Comparison of ENCODE assay signal across 10 cellular contexts in the genomic region with DNA sequence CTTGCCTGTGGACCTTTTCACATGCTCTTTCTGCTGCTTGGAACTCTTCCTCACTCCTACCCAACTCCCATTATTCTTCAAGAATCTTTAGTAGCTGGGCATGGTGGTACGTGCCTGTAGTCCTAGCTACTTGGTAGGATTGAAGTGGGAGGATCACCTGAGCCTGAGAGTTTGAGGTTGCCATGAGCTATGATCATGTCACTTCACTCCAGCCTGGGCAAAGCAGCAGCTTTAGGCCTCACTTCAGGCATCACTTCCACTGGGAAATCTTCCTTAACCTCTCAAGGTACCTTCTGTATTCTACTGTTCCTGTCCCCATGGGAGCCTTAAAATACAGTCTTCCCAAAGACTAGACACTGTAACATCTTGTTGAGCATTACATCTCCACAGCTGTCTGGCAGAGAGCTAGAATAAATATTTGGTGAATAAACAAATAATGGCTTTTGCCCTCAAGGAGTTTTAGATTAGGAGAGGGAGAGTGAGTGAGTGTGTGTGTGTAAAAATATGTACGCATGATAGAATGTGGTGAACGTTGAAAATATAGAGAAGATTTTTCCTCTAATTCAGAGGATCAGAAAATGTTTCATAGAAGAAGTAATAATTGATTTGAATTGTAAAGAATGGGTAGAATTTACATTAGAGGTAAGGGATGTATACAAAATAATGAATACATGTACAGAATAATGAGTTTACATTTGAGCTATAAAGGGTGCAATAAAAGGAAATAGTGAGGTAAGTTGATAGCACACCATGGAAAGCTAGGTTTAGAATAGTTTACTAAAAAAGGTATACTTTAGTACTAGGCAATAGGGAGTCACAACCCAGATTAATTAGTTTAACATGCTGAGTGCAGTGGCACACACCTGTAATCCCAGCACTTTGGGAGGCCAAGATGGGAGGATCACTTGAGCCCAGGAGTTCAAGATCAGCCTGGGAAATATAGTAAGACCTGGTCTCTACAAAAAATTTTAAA. TPM values are rescaled to one million over a fixed set of nuclear protein-coding genes. Genes with fewer than 3 reads are reported as not detected.
DNase-seq lines count a peak whose midpoint lies in the region; ATAC-seq and TF ChIP-seq lines count a peak whose summit lies in the region.
"Had no signal": no experiment of that assay in that cellular context is flagged by ENCODE, and none has a peak within 500 bp of the region (broad histone marks: within the 10 kb centered on the region; RNA-seq: fewer than 3 reads in every experiment).

No MANE protein-coding gene starts in this region.

- H3K4ac ChIP-seq in neuronal stem cell (ENCODE audit: low read length): no peak overlapping the region

- H4K91ac ChIP-seq in neuronal stem cell (ENCODE audit: low read depth, low read length, poor library complexity): no peak overlapping the region

- H3K18ac ChIP-seq in neuronal stem cell (ENCODE audit: low read length): no peak overlapping the region

- no peak overlapping the region for H2BK120ac ChIP-seq in neuronal stem cell (ENCODE audit: low read depth, low read length)

- CTCF ChIA-PET in HEK293 (lab: Yijun Ruan, JAX): interaction anchor here (0.5 to 6.2 kb wide), 11 partner anchors 14 to 1881 kb away, joined by 3 to 65 read pairs (median 3); a partner anchor contains a TSS

- ATAC-seq in HG02610 (IDR thresholded peaks at IDR 0.05; ENCODE audit: unreplicated experiment): no peak

- H3K27ac ChIP-seq in HEK293 (ENCODE audit: extremely low read depth, low read depth, low read length): peak overlapping the region; percentile 38
- peak overlapping the region; percentile 20 for H3K27ac ChIP-seq in neuronal stem cell (replicated peaks; ENCODE audit: low read length)

- H2BK12ac ChIP-seq in neuronal stem cell (ENCODE audit: low read length): no peak overlapping the region

- H2AFZ ChIP-seq in neuronal stem cell (ENCODE audit: low read length): no peak overlapping the region

- WGBS in neuronal stem cell (ENCODE audit: extremely low coverage in 2 of 2, insufficient read length in 2 of 2, insufficient replicate concordance in 1 of 2), 2 donors: 100% methylated on average over 2 of the region's 3 CpGs

- peaks cover 13% of the 10 kb centered on the region for H3K4me1 ChIP-seq in HEK293 (ENCODE audit: control insufficient read depth, insufficient read depth, low read length)
- H3K4me1 ChIP-seq in neuronal stem cell (ENCODE audit: control insufficient read depth in 2 of 2, insufficient read depth in 1 of 2, low read depth in 1 of 2, low read length in 2 of 2): no peaks in the 10 kb centered on the region

- no peak overlapping the region for H3K14ac ChIP-seq in neuronal stem cell (ENCODE audit: low read length)

- no peak overlapping the region for H2BK5ac ChIP-seq in neuronal stem cell (ENCODE audit: low read length)

- H3K36me3 ChIP-seq in HEK293 (ENCODE audit: control insufficient read depth in 2 of 2, insufficient read depth in 1 of 2, low read length in 2 of 2): peaks cover 8 to 28% of the 10 kb centered on the region in 2 experiments
- peaks cover 0 to 87% of the 10 kb centered on the region in 2 donors for H3K36me3 ChIP-seq in neuronal stem cell (replicated peaks in 1 of 2; ENCODE audit: control insufficient read depth in 2 of 2, insufficient read depth in 2 of 2, low read length in 2 of 2)

- H3K9ac ChIP-seq in neuronal stem cell (ENCODE audit: low read depth, low read length, poor library complexity): no peak overlapping the region

- DNase-seq in NCI-H187 treated with DMSO at 0.1 percent for 48 hours (lab: John Stamatoyannopoulos, UW) (peak; percentile 5), NCI-H187 (lab: John Stamatoyannopoulos, UW) (no peak), astrocyte of the spinal cord (ENCODE audit: low read depth, low spot score) (peak; percentile 32), neuronal stem cell (ENCODE audit: low spot score) (no peak), NCI-H1105 treated with DMSO at 0.1 percent for 48 hours (lab: John Stamatoyannopoulos, UW) (no peak), iPS-NIHi11 (ENCODE audit: low spot score) (no peak)
- DNase-seq: NCI-H1105, nucleus accumbens had no signal

- no peak overlapping the region for H2AK5ac ChIP-seq in neuronal stem cell (ENCODE audit: low read depth, low read length)

- no peaks in the 10 kb centered on the region for H3K79me1 ChIP-seq in neuronal stem cell (ENCODE audit: low read depth, low read length)

- H3K27me3 ChIP-seq in neuronal stem cell (ENCODE audit: control insufficient read depth in 3 of 3, insufficient read depth in 3 of 3, low read depth in 1 of 3, low read length in 3 of 3): no peaks in the 10 kb centered on the region

- in situ Hi-C loops in astrocyte of the spinal cord (cut with HindIII; ENCODE audit: low sequenced_read_pairs): no loop called here

- no peak overlapping the region for H2BK15ac ChIP-seq in neuronal stem cell (ENCODE audit: low read length)

- H3K23ac ChIP-seq in neuronal stem cell (ENCODE audit: low read depth, low read length, poor library complexity): no peak overlapping the region

- H4K8ac ChIP-seq in neuronal stem cell (ENCODE audit: low read depth, low read length): no peak overlapping the region

- POLR2A ChIA-PET in HEK293 (lab: Yijun Ruan, JAX): interaction anchor here (0.7 kb wide), 1 partner anchor 59 kb away, joined by 4 read pairs; a partner anchor contains a TSS

- H3K4me3 ChIP-seq in HEK293 (ENCODE audit: low read depth, low read length): no peak overlapping the region
- H3K4me3 ChIP-seq in astrocyte of the spinal cord (ENCODE audit: low read depth, low read length): no peak overlapping the region
- no peak overlapping the region for H3K4me3 ChIP-seq in neuronal stem cell (ENCODE audit: low read length in 2 of 2)

- no peak overlapping the region for H3K4me2 ChIP-seq in neuronal stem cell (ENCODE audit: insufficient read depth, low read length, poor library complexity, severe bottlenecking)

- H3K9me3 ChIP-seq in HEK293 (ENCODE audit: control insufficient read depth, insufficient read depth, low read depth, low read length) (no peaks in the 10 kb centered on the region), neuronal stem cell (replicated peaks in 1 of 2; ENCODE audit: control insufficient read depth in 2 of 2, insufficient read depth in 1 of 2, low read depth in 1 of 2, low read length in 2 of 2) (peaks cover 0 to 22% of the 10 kb centered on the region in 2 donors)

- no peak for TF ChIP-seq CTCF in HEK293 (tag by site-specific recombination; IDR thresholded peaks at IDR 0.05)
- TF ChIP-seq CTCF in astrocyte of the spinal cord (IDR thresholded peaks at IDR 0.05; ENCODE audit: low read depth, low read length): no peak

TF ChIP-seq in HEK293, 187 proteins besides CTCF, POLR2A, EP300 and RAD21 (continues in another document):
- no peak for TF ChIP-seq ZNF777 (tag by site-specific recombination; IDR thresholded peaks at IDR 0.05; ENCODE audit: borderline replicate concordance)
- TF ChIP-seq ZNF366 (tag by site-specific recombination; conservative IDR thresholded peaks at IDR 0.05): 0 out of 2 replicates have a peak, but pooled peaks have one; percentile 22
- no peak for TF ChIP-seq EGR2 (tag by site-specific recombination; IDR thresholded peaks at IDR 0.05; ENCODE audit: low read depth)
- TF ChIP-seq ZBTB17 (tag by site-specific recombination; IDR thresholded peaks at IDR 0.05): 0 out of 2 replicates have a peak, but pooled peaks have one; percentile 29
- TF ChIP-seq, protein P1, sequence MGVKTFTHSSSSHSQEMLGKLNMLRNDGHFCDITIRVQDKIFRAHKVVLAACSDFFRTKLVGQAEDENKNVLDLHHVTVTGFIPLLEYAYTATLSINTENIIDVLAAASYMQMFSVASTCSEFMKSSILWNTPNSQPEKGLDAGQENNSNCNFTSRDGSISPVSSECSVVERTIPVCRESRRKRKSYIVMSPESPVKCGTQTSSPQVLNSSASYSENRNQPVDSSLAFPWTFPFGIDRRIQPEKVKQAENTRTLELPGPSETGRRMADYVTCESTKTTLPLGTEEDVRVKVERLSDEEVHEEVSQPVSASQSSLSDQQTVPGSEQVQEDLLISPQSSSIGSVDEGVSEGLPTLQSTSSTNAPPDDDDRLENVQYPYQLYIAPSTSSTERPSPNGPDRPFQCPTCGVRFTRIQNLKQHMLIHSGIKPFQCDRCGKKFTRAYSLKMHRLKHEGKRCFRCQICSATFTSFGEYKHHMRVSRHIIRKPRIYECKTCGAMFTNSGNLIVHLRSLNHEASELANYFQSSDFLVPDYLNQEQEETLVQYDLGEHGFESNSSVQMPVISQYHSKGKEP (tag by site-specific recombination; IDR thresholded peaks at IDR 0.05): no peak
- TF ChIP-seq ZXDB (tag by site-specific recombination; IDR thresholded peaks at IDR 0.05): peak; percentile 49; the same call in 1 of the 2 replicates
- TF ChIP-seq FEZF1 (tag by site-specific recombination; IDR thresholded peaks at IDR 0.05): peak; percentile 20; the same call in 1 of the 2 replicates
- TF ChIP-seq, protein P2, sequence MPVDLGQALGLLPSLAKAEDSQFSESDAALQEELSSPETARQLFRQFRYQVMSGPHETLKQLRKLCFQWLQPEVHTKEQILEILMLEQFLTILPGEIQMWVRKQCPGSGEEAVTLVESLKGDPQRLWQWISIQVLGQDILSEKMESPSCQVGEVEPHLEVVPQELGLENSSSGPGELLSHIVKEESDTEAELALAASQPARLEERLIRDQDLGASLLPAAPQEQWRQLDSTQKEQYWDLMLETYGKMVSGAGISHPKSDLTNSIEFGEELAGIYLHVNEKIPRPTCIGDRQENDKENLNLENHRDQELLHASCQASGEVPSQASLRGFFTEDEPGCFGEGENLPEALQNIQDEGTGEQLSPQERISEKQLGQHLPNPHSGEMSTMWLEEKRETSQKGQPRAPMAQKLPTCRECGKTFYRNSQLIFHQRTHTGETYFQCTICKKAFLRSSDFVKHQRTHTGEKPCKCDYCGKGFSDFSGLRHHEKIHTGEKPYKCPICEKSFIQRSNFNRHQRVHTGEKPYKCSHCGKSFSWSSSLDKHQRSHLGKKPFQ (tag by site-specific recombination; IDR thresholded peaks at IDR 0.05): no peak
- TF ChIP-seq ZNF837 (tag by site-specific recombination; IDR thresholded peaks at IDR 0.05): no peak
- TF ChIP-seq IKZF3 (tag by site-specific recombination; IDR thresholded peaks at IDR 0.05): peak; percentile 42; the same call in 1 of the 2 replicates

RNA-seq across cellular contexts. Expression of a gene that starts 29.2 kb away (rescaled TPM):
- 4.0 TPM for polyA plus RNA-seq in neuronal stem cell (2013, experiment 1 of 2)
- 4.3 TPM for polyA plus RNA-seq in neuronal stem cell (2013, experiment 2 of 2)

RNA-seq across cellular contexts. Expression of a gene that starts 59.3 kb away (rescaled TPM):
- 20.8 TPM for polyA plus RNA-seq in neuronal stem cell (2013, experiment 1 of 2)
- polyA plus RNA-seq in neuronal stem cell (2013, experiment 2 of 2): 23.7 TPM

Comparison
In these comparisons a context has a peak if more than half of its experiments do, and no peak if none do; other contexts are left out.
1. DNase-seq: peak in NCI-H187 treated with DMSO at 0.1 percent for 48 hours (single experiment) and astrocyte of the spinal cord (single experiment); none in NCI-H187 (0 of 2), neuronal stem cell (single experiment), NCI-H1105 treated with DMSO at 0.1 percent for 48 hours (single experiment) and iPS-NIHi11 (single experiment).